In genomic region chr4:31692407-31692940, GRCh38 we compare ENCODE assay signal across 20 cellular contexts.
DNase-seq lines count a peak whose midpoint lies in the region; ATAC-seq and TF ChIP-seq lines count a peak whose summit lies in the region.
"Had no signal": no experiment of that assay in that cellular context is flagged by ENCODE, and none has a peak within 500 bp of the region (broad histone marks: within the 10 kb centered on the region; RNA-seq: fewer than 3 reads in every experiment).

No MANE protein-coding gene starts in this region.

- H3K27ac ChIP-seq in HCT116 (ENCODE audit: low read depth, low read length) (no peak overlapping the region), mesenchymal stem cell (ENCODE audit: low read length, poor library complexity, severe bottlenecking) (no peak overlapping the region)
- H3K27ac ChIP-seq: sigmoid colon had no signal

- no peak overlapping the region for H4K91ac ChIP-seq in mesenchymal stem cell (ENCODE audit: low read length)

- no peak overlapping the region for H3K9ac ChIP-seq in HCT116 (ENCODE audit: low read length)
- no peak overlapping the region for H3K9ac ChIP-seq in mesenchymal stem cell (ENCODE audit: low read length)

- H2BK15ac ChIP-seq in mesenchymal stem cell (ENCODE audit: low read depth, poor library complexity, severe bottlenecking), result no peak overlapping the region

- H3K4me1 ChIP-seq in HCT116 (ENCODE audit: control insufficient read depth in 1 of 2, insufficient read depth in 2 of 2, low read length in 2 of 2) (no peaks in the 10 kb centered on the region), mesenchymal stem cell (ENCODE audit: control insufficient read depth, insufficient read depth, low read depth, low read length) (no peaks in the 10 kb centered on the region)
- H3K4me1 ChIP-seq: sigmoid colon had no signal

- no peak overlapping the region for H3K23ac ChIP-seq in mesenchymal stem cell (ENCODE audit: low read length in 2 of 2)

- CTCF ChIA-PET in HCT116 (lab: Charles Lee), result no interaction called here

- TF ChIP-seq CTCF in AG09309 (IDR thresholded peaks at IDR 0.05; ENCODE audit: control insufficient read depth, insufficient read depth, low read depth, low read length, missing control alignments), result peak; percentile 33
- TF ChIP-seq CTCF in HCT116 (IDR thresholded peaks at IDR 0.05 in 2 of 3, conservative IDR thresholded peaks at IDR 0.05 in 1 of 3; ENCODE audit: borderline replicate concordance in 1 of 3, insufficient read depth in 1 of 3, low read depth in 2 of 3, low read length in 2 of 3), result peak in 2 of 3 experiments; percentile 46 to 52; a peak in 4 of 6 replicates
- peak; percentile 41 for TF ChIP-seq CTCF in fibroblast of pulmonary artery (IDR thresholded peaks at IDR 0.05; ENCODE audit: low read length, missing control alignments)

- H3K79me1 ChIP-seq in mesenchymal stem cell (replicated peaks; ENCODE audit: low read length, poor library complexity, severe bottlenecking), result no peaks in the 10 kb centered on the region

- BruUV-seq in HCT116 (replicated peaks; lab: Mats Ljungman, UMichigan), result no TSS peak

- no peak overlapping the region for H2BK5ac ChIP-seq in mesenchymal stem cell (ENCODE audit: low read depth, low read length, poor library complexity, severe bottlenecking)

- POLR2A ChIA-PET in HCT116 (lab: Charles Lee), result no interaction called here

- intact Hi-C loops in HCT116 (cut with micrococcal nuclease), result loop anchor here (5.0 kb wide), 1 partner anchor 245 kb away; no protein-coding TSS in a partner anchor

- H3K27me3 ChIP-seq in HCT116 (ENCODE audit: insufficient read depth, low read length) (no peaks in the 10 kb centered on the region), mesenchymal stem cell (ENCODE audit: control insufficient read depth in 1 of 2, insufficient read depth in 1 of 2, low read length in 2 of 2) (no peaks in the 10 kb centered on the region)
- H3K27me3 ChIP-seq: sigmoid colon had no signal

- H3K4me3 ChIP-seq in AG09309 (ENCODE audit: control insufficient read depth, low read depth, low read length) (no peak overlapping the region), HCT116 (replicated peaks in 1 of 2; ENCODE audit: low read depth in 1 of 2, low read length in 2 of 2) (no peak overlapping the region), fibroblast of pulmonary artery (replicated peaks; ENCODE audit: low read depth, low read length) (no peak overlapping the region), mesenchymal stem cell (ENCODE audit: insufficient read depth in 1 of 2, low read depth in 1 of 2, low read length in 2 of 2) (no peak overlapping the region)
- H3K4me3 ChIP-seq: K562, sigmoid colon had no signal

- no peaks in the 10 kb centered on the region for H3K79me2 ChIP-seq in HCT116 (ENCODE audit: insufficient read depth, low read length)

- no peaks in the 10 kb centered on the region; the same call in 1 of the 2 replicates for H3K9me2 ChIP-seq in HCT116 (ENCODE audit: insufficient read depth)

- no peak overlapping the region for H2BK12ac ChIP-seq in mesenchymal stem cell (ENCODE audit: low read length in 2 of 2)

- H3K18ac ChIP-seq in mesenchymal stem cell (ENCODE audit: low read depth in 1 of 2, low read length in 2 of 2), result no peak overlapping the region

- no peak for TF ChIP-seq POLR2A in HCT116 (IDR thresholded peaks at IDR 0.05; ENCODE audit: borderline replicate concordance, extremely low read depth, insufficient read depth, insufficient read length)

- TF ChIP-seq RAD21 in HCT116 (IDR thresholded peaks at IDR 0.05; ENCODE audit: low read depth), result peak; percentile 57

- RAD21 ChIA-PET in HCT116 (lab: Charles Lee; ENCODE audit: low non-redundant PET in 1 of 2, low total read pairs in 2 of 2, uncharacterized antibody in 2 of 2, unreplicated experiment in 2 of 2), result no interaction called here

- H3K4me2 ChIP-seq in HCT116 (ENCODE audit: low read length) (no peak overlapping the region), mesenchymal stem cell (ENCODE audit: low read length, poor library complexity, severe bottlenecking) (no peak overlapping the region)

- H4K8ac ChIP-seq in mesenchymal stem cell (ENCODE audit: low read length), result no peak overlapping the region

- no peak for DNase-seq in AG09309 (ENCODE audit: low read depth)
- DNase-seq in HCT116 (ENCODE audit: low read depth, low spot score), result peak; percentile 8
- peak; percentile 8 for DNase-seq in RPMI8226
- peak; percentile 29 for DNase-seq in fibroblast of pulmonary artery (ENCODE audit: low read depth)
- no peak for DNase-seq in mesenchymal stem cell
- no peak for DNase-seq in KG1 (lab: John Stamatoyannopoulos, UW)
- DNase-seq in NCI-H524 treated with DMSO at 0.1 percent for 48 hours (lab: John Stamatoyannopoulos, UW), result no peak
- DNase-seq: activated CD4-positive, alpha-beta T cell treated with anti-CD3 and anti-CD28 coated beads for 4 hours; activated naive CD4-positive, alpha-beta T cell treated with anti-CD3 and anti-CD28 coated beads, Interleukin-2, amount 50 U/mL, for 16 hours; C1 segment of cervical spinal cord; DND-41; HCEC 1CT; kidney; midbrain; Right ventricle myocardium superior; sigmoid colon; T-helper 9 cell; trophoblast cell had no signal

- over 99% methylated on average over 3 of the region's 4 CpGs for WGBS in mesenchymal stem cell

- H3K9me3 ChIP-seq in HCT116 (ENCODE audit: control insufficient read depth in 1 of 2, insufficient read depth in 1 of 2, low read depth in 1 of 2, low read length in 2 of 2) (no peaks in the 10 kb centered on the region; a peak in 1 of 4 replicates), mesenchymal stem cell (ENCODE audit: control insufficient read depth, low read length) (no peaks in the 10 kb centered on the region)
- H3K9me3 ChIP-seq: sigmoid colon had no signal

- H3K4ac ChIP-seq in mesenchymal stem cell (ENCODE audit: low read depth in 1 of 2, low read length in 2 of 2), result no peak overlapping the region

- no peak overlapping the region for H3K14ac ChIP-seq in mesenchymal stem cell (ENCODE audit: low read length in 2 of 2)

- no peak overlapping the region for H2BK120ac ChIP-seq in mesenchymal stem cell (ENCODE audit: low read depth, low read length)

- ATAC-seq in HCT116, result peak; percentile 52
- no peak for ATAC-seq in GM18517 (IDR thresholded peaks at IDR 0.05; ENCODE audit: unreplicated experiment)
- ATAC-seq: K562 had no signal

- H2AK5ac ChIP-seq in mesenchymal stem cell (ENCODE audit: low read length, severe bottlenecking), result no peak overlapping the region

- H3K36me3 ChIP-seq in HCT116 (ENCODE audit: control insufficient read depth in 1 of 2, insufficient read depth in 2 of 2, low read length in 2 of 2), result no peaks in the 10 kb centered on the region
- H3K36me3 ChIP-seq in mesenchymal stem cell (ENCODE audit: control insufficient read depth in 1 of 2, insufficient read depth in 2 of 2, low read depth in 1 of 2, low read length in 2 of 2), result no peaks in the 10 kb centered on the region
- H3K36me3 ChIP-seq: sigmoid colon had no signal

- H2AFZ ChIP-seq in HCT116 (ENCODE audit: low read depth, low read length, poor library complexity, severe bottlenecking), result peak overlapping the region; percentile 5
- no peak overlapping the region for H2AFZ ChIP-seq in mesenchymal stem cell (ENCODE audit: low read depth, low read length)

- no peaks in the 10 kb centered on the region for H4K20me1 ChIP-seq in HCT116 (ENCODE audit: insufficient read depth)

TF ChIP-seq in HCT116, 20 proteins besides CTCF, POLR2A, EP300 and RAD21:
- no peak for TF ChIP-seq YY1 (IDR thresholded peaks at IDR 0.05; ENCODE audit: extremely low read depth, insufficient replicate concordance, low read depth, low read length)

Comparison
In these comparisons a context has a peak if more than half of its experiments do, and no peak if none do; other contexts are left out.
1. DNase-seq: peak in HCT116 (single experiment), RPMI8226 (single experiment) and fibroblast of pulmonary artery (single experiment); none in AG09309 (single experiment), mesenchymal stem cell (single experiment), KG1 (single experiment) and NCI-H524 treated with DMSO at 0.1 percent for 48 hours (single experiment).
2. Peak in every context shown above with its lines, with median percentiles within 50 percentile points of each other: CTCF ChIP-seq.